Comparison of ENCODE assay signal across 8 cellular contexts in the genomic region with DNA sequence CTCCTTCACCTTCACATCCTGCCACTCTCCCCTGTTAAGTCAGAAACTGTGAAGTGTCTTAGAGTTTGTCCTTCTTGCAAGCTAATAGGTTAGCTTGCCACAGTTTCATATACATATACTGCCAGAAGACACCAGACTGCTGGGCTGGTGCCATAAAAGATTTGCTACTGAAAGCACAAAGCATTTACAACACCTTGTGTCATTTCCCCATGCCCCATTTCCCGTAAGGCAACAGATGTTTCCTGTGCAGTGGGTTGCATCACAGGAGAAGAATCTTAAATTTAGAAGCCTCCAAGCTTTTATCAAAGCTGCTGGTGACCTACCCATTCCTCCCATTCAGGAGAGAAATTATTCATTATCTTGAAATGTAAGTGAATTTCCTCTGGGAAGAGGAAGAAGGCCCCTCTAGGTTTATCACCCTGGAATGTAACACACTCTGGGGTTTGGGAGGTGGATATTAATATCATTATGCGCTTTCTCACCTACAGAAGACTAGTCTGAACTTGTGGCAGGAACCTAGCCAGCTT. TPM values are rescaled to one million over a fixed set of nuclear protein-coding genes. Genes with fewer than 3 reads are reported as not detected.
DNase-seq lines count a peak whose midpoint lies in the region; ATAC-seq and TF ChIP-seq lines count a peak whose summit lies in the region.

No MANE protein-coding gene starts in this region.

- no peak overlapping the region for H3K18ac ChIP-seq in mesenchymal stem cell (ENCODE audit: low read depth in 1 of 2, low read length in 2 of 2)

- no peak for TF ChIP-seq CTCF in MCF 10A (IDR thresholded peaks at IDR 0.05; ENCODE audit: unreplicated experiment)
- no peak for TF ChIP-seq CTCF in Caco-2 (IDR thresholded peaks at IDR 0.05; ENCODE audit: insufficient read depth in 1 of 2, low read depth in 1 of 2, low read length in 1 of 2, severe bottlenecking in 1 of 2, unreplicated experiment in 1 of 2)

- ATAC-seq in GM21447 (IDR thresholded peaks at IDR 0.05; ENCODE audit: unreplicated experiment): peak; percentile 88

- no peak overlapping the region for H2BK5ac ChIP-seq in mesenchymal stem cell (ENCODE audit: low read depth, low read length, poor library complexity, severe bottlenecking)

- DNase-seq in CD4-positive, alpha-beta memory T cell: peak in 1 of 5 donors; percentile 14
- DNase-seq in LHCN-M2 (ENCODE audit: low read depth): peak; percentile 68
- peak; percentile 90 for DNase-seq in MCF 10A (ENCODE audit: unreplicated experiment)
- DNase-seq in mesenchymal stem cell: peak; percentile 63
- no peak for DNase-seq in NCI-H748 treated with DMSO at 0.1 percent for 48 hours (lab: John Stamatoyannopoulos, UW)
- no peak for DNase-seq in SW 1271 (lab: John Stamatoyannopoulos, UW)
- DNase-seq in Caco-2: no peak

- H3K4me3 ChIP-seq in CD4-positive, alpha-beta memory T cell (ENCODE audit: low read length in 2 of 2): no peak overlapping the region
- H3K4me3 ChIP-seq in mesenchymal stem cell (ENCODE audit: insufficient read depth in 1 of 2, low read depth in 1 of 2, low read length in 2 of 2) (no peak overlapping the region), Caco-2 (ENCODE audit: low read depth, low read length) (no peak overlapping the region)

- H3K27me3 Mint-ChIP-seq in CD4-positive, alpha-beta memory T cell: no peaks in the 10 kb centered on the region
- H3K27me3 Mint-ChIP-seq in MCF 10A (ENCODE audit: insufficient read depth, unreplicated experiment) (no peaks in the 10 kb centered on the region), Caco-2 (ENCODE audit: insufficient read depth, unreplicated experiment) (no peaks in the 10 kb centered on the region)

- peaks cover 1% of the 10 kb centered on the region for H3K79me1 ChIP-seq in mesenchymal stem cell (replicated peaks; ENCODE audit: low read length, poor library complexity, severe bottlenecking)

- H4K91ac ChIP-seq in mesenchymal stem cell (ENCODE audit: low read length): no peak overlapping the region

- no peak overlapping the region for H2BK120ac ChIP-seq in mesenchymal stem cell (ENCODE audit: low read depth, low read length)

- CTCF ChIA-PET in CD4-positive, alpha-beta memory T cell (lab: Charles Lee; ENCODE audit: partially characterized antibody): interaction anchor here (1.1 to 2.1 kb wide), 2 partner anchors 33 to 234 kb away, joined by 3 to 8 read pairs; no protein-coding TSS in a partner anchor
- CTCF ChIA-PET in MCF 10A (lab: Yijun Ruan, JAX) (interaction anchor here (0.6 to 1.6 kb wide), 7 partner anchors 19 to 1398 kb away, joined by 3 to 7 read pairs (median 3); a partner anchor contains a TSS), Caco-2 (lab: Charles Lee) (no interaction called here)

- peaks cover 9 to 46% of the 10 kb centered on the region in 2 donors for H3K36me3 Mint-ChIP-seq in CD4-positive, alpha-beta memory T cell
- H3K36me3 Mint-ChIP-seq in MCF 10A (ENCODE audit: insufficient read depth, unreplicated experiment): peaks cover 26% of the 10 kb centered on the region
- peaks cover 28% of the 10 kb centered on the region for H3K36me3 Mint-ChIP-seq in Caco-2 (ENCODE audit: insufficient read depth, unreplicated experiment)

- no peak overlapping the region for H4K8ac ChIP-seq in mesenchymal stem cell (ENCODE audit: low read length)

- no peak overlapping the region for H3K4me3 Mint-ChIP-seq in CD4-positive, alpha-beta memory T cell
- H3K4me3 Mint-ChIP-seq in MCF 10A (ENCODE audit: unreplicated experiment) (peak overlapping the region; percentile 52), Caco-2 (ENCODE audit: unreplicated experiment) (no peak overlapping the region)

- H3K23ac ChIP-seq in mesenchymal stem cell (ENCODE audit: low read length in 2 of 2): no peak overlapping the region

- peaks cover 0 to 28% (median 16%) of the 10 kb centered on the region in 8 donors for H3K9me3 Mint-ChIP-seq in CD4-positive, alpha-beta memory T cell
- H3K9me3 Mint-ChIP-seq in MCF 10A (ENCODE audit: unreplicated experiment) (peaks cover 12% of the 10 kb centered on the region), Caco-2 (ENCODE audit: unreplicated experiment) (peaks cover 9% of the 10 kb centered on the region)

- no peak overlapping the region for H2AFZ ChIP-seq in mesenchymal stem cell (ENCODE audit: low read depth, low read length)

- BruUV-seq in MCF 10A (replicated peaks; lab: Mats Ljungman, UMichigan) (no TSS peak), Caco-2 (replicated peaks; lab: Mats Ljungman, UMichigan) (no TSS peak)

- POLR2A ChIA-PET in CD4-positive, alpha-beta memory T cell (lab: Charles Lee; ENCODE audit: partially characterized antibody): no interaction called here
- POLR2A ChIA-PET in MCF 10A (lab: Yijun Ruan, JAX) (interaction anchor here (0.8 to 5.7 kb wide), 4 partner anchors 12 to 137 kb away, joined by 3 to 70 read pairs (median 4); a partner anchor contains a TSS), Caco-2 (lab: Charles Lee) (no interaction called here)

- H3K4me1 ChIP-seq in CD4-positive, alpha-beta memory T cell (ENCODE audit: insufficient read depth, low read length): no peaks in the 10 kb centered on the region
- H3K4me1 ChIP-seq in mesenchymal stem cell (ENCODE audit: control insufficient read depth, insufficient read depth, low read depth, low read length) (no peaks in the 10 kb centered on the region), Caco-2 (no peaks in the 10 kb centered on the region)

- no peak overlapping the region for H3K9ac ChIP-seq in mesenchymal stem cell (ENCODE audit: low read length)

- no peaks in the 10 kb centered on the region for H3K36me3 ChIP-seq in CD4-positive, alpha-beta memory T cell (ENCODE audit: insufficient read depth, low read length)
- H3K36me3 ChIP-seq in mesenchymal stem cell (ENCODE audit: control insufficient read depth in 1 of 2, insufficient read depth in 2 of 2, low read depth in 1 of 2, low read length in 2 of 2) (peaks cover 2 to 17% of the 10 kb centered on the region in 2 experiments), Caco-2 (ENCODE audit: control insufficient read depth, insufficient read depth, low read length) (no peaks in the 10 kb centered on the region; the same call in 1 of the 2 replicates)

- no peak overlapping the region for H3K27ac ChIP-seq in CD4-positive, alpha-beta memory T cell (ENCODE audit: low read depth, low read length)
- H3K27ac ChIP-seq in mesenchymal stem cell (ENCODE audit: low read length, poor library complexity, severe bottlenecking): peak overlapping the region; percentile 51

- peak overlapping the region in 4 of 7 donors; percentile 29 to 82 (median 61) for H3K27ac Mint-ChIP-seq in CD4-positive, alpha-beta memory T cell
- H3K27ac Mint-ChIP-seq in MCF 10A (ENCODE audit: low read depth, unreplicated experiment) (peak overlapping the region; percentile 90), Caco-2 (ENCODE audit: unreplicated experiment) (no peak overlapping the region)

- no peak overlapping the region for H2AK5ac ChIP-seq in mesenchymal stem cell (ENCODE audit: low read length, severe bottlenecking)

- no peak overlapping the region for H2BK12ac ChIP-seq in mesenchymal stem cell (ENCODE audit: low read length in 2 of 2)

- H3K27me3 ChIP-seq in CD4-positive, alpha-beta memory T cell (ENCODE audit: insufficient read depth, low read length): no peaks in the 10 kb centered on the region
- no peaks in the 10 kb centered on the region for H3K27me3 ChIP-seq in mesenchymal stem cell (ENCODE audit: control insufficient read depth in 1 of 2, insufficient read depth in 1 of 2, low read length in 2 of 2)
- H3K27me3 ChIP-seq in Caco-2 (replicated peaks; ENCODE audit: control insufficient read depth, insufficient read depth, low read length): no peaks in the 10 kb centered on the region

- WGBS in mesenchymal stem cell: 63% methylated on average over 2 of the region's 2 CpGs

- H3K4me2 ChIP-seq in mesenchymal stem cell (ENCODE audit: low read length, poor library complexity, severe bottlenecking): no peak overlapping the region

- no peak overlapping the region for H3K14ac ChIP-seq in mesenchymal stem cell (ENCODE audit: low read length in 2 of 2)

- H3K4ac ChIP-seq in mesenchymal stem cell (ENCODE audit: low read depth in 1 of 2, low read length in 2 of 2): no peak overlapping the region

- peaks cover 3 to 17% (median 4%) of the 10 kb centered on the region in 4 donors for H3K4me1 Mint-ChIP-seq in CD4-positive, alpha-beta memory T cell
- H3K4me1 Mint-ChIP-seq in MCF 10A (ENCODE audit: insufficient read depth, unreplicated experiment): peaks cover 19% of the 10 kb centered on the region
- H3K4me1 Mint-ChIP-seq in Caco-2 (ENCODE audit: low read depth, unreplicated experiment): peaks cover 8% of the 10 kb centered on the region

- intact Hi-C loops in CD4-positive, alpha-beta memory T cell (cut with micrococcal nuclease): loop anchor here (10.0 kb wide), 1 partner anchor 385 kb away; no protein-coding TSS in a partner anchor
- intact Hi-C loops in MCF 10A (cut with micrococcal nuclease): loop anchor here (5.0 to 10.0 kb wide), 2 partner anchors 78 to 225 kb away; no protein-coding TSS in a partner anchor
- intact Hi-C loops in Caco-2 (cut with micrococcal nuclease; ENCODE audit: unreplicated experiment): no loop called here

- no peak overlapping the region for H2BK15ac ChIP-seq in mesenchymal stem cell (ENCODE audit: low read depth, poor library complexity, severe bottlenecking)

- no peaks in the 10 kb centered on the region for H3K9me3 ChIP-seq in CD4-positive, alpha-beta memory T cell (ENCODE audit: control insufficient read depth in 1 of 2, low read length in 2 of 2)
- H3K9me3 ChIP-seq in mesenchymal stem cell (ENCODE audit: control insufficient read depth, low read length): no peaks in the 10 kb centered on the region
- peaks cover 4% of the 10 kb centered on the region for H3K9me3 ChIP-seq in Caco-2

RNA-seq across cellular contexts. Expression of a gene that starts 34.5 kb away (rescaled TPM):
- 10 to 100 TPM; 16.4 to 16.6 TPM for total RNA-seq in CD4-positive, alpha-beta memory T cell
- polyA plus RNA-seq in CD4-positive, alpha-beta memory T cell: 10 to 100 TPM in 1 of 2 donors, 1 to 10 TPM in 1; 9.4 to 10.3 TPM
- total RNA-seq in LHCN-M2 (2014; rRNA removed) (3.6 and 3.7 TPM in 2 replicates), MCF 10A (2022) (6.3 and 6.4 TPM in 2 replicates), Caco-2 (2022) (8.8 and 10.1 TPM in 2 replicates)
- polyA plus RNA-seq in LHCN-M2 (2012): 1.3 TPM
- polyA plus RNA-seq in mesenchymal stem cell (2013, experiment 1 of 2): 4.6 TPM
- polyA plus RNA-seq in mesenchymal stem cell (2013, experiment 2 of 2): 5.2 TPM

Comparison
In these comparisons a context has a peak if more than half of its experiments do, and no peak if none do; other contexts are left out.
1. DNase-seq: peak in LHCN-M2 (single experiment), MCF 10A (single experiment) and mesenchymal stem cell (single experiment); none in NCI-H748 treated with DMSO at 0.1 percent for 48 hours (single experiment), SW 1271 (0 of 2) and Caco-2 (0 of 2).